Comparison of ENCODE assay signal across 9 cellular contexts in the genomic region with DNA sequence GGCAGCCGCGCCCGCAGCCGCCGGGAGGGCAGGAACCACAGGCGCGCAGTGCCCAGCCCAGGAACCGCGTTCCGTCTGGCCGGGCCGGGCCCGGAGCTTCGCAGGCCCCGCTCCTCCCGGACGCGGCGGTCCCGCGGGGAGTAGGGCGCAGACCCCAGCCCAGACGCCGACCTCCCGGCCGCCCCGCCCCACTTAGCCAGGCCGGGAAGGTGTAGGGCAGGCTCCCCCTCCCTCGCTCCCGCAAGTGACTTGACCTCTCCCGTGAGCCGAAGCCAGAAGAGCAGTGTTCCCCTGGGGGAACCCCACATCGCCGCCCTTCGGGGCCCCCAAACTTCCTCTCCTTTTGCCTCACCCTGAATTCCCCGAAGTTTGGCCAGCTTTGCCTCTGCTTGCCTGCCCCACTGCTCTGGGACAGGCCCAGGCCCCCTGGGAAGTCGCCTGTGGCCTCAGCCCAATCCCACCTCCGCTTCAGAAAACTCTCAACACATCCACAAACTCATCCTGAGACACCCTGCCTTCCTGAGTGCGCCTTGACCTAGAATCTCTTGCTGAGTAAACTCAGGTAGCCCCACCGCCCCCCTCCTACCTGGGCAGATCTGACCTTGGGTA. TPM values are rescaled to one million over a fixed set of nuclear protein-coding genes. Genes with fewer than 3 reads are reported as not detected.
DNase-seq lines count a peak whose midpoint lies in the region; TF ChIP-seq lines count a peak whose summit lies in the region.
"Had no signal": no experiment of that assay in that cellular context is flagged by ENCODE, and none has a peak within 500 bp of the region (broad histone marks: within the 10 kb centered on the region; RNA-seq: fewer than 3 reads in every experiment).

No MANE protein-coding gene starts in this region.

- peaks cover 51% of the 10 kb centered on the region for H3K27me3 ChIP-seq in HUES64 (ENCODE audit: insufficient read depth, low read length)

- H3K4me3 ChIP-seq in HUES64 (ENCODE audit: low read length) (peak overlapping the region; percentile 41), choroid plexus epithelial cell (ENCODE audit: low read depth, low read length) (peak overlapping the region; percentile 82)

- WGBS in HUES64: 4% methylated on average over 40 of the region's 40 CpGs

- H3K27ac ChIP-seq in HUES64 (ENCODE audit: low read depth, low read length): no peak overlapping the region

- TF ChIP-seq CTCF in GM10266 (IDR thresholded peaks at IDR 0.05; ENCODE audit: control insufficient read depth, insufficient read depth, low read depth, missing control alignments): no peak
- TF ChIP-seq CTCF in choroid plexus epithelial cell (conservative IDR thresholded peaks at IDR 0.05; ENCODE audit: low read depth, low read length): no peak
- TF ChIP-seq CTCF in progenitor cell of endocrine pancreas (IDR thresholded peaks at IDR 0.05; ENCODE audit: unreplicated experiment): no peak

- H3K36me3 ChIP-seq in HUES64 (ENCODE audit: insufficient read depth, low read length): no peaks in the 10 kb centered on the region

- H3K9ac ChIP-seq in HUES64 (ENCODE audit: low read depth, low read length): no peak overlapping the region

- DNase-seq in GM10266 (ENCODE audit: extremely low spot score) (peak; percentile 67), choroid plexus epithelial cell (ENCODE audit: low read depth) (no peak), progenitor cell of endocrine pancreas (ENCODE audit: low spot score, unreplicated experiment) (no peak), 8988T (no peak), NCI-H187 treated with DMSO at 0.1 percent for 48 hours (lab: John Stamatoyannopoulos, UW) (no peak), NCI-H226 (no peak)
- no peak for DNase-seq in NK-92 treated with Interleukin-12 subunit alpha and Interleukin-12 subunit beta, amount 100 ng/mL, for 24 hours (lab: John Stamatoyannopoulos, UW)
- DNase-seq: NCI-H2081 treated with DMSO at 0.1 percent for 48 hours had no signal

- peaks cover 18% of the 10 kb centered on the region for H3K4me1 Mint-ChIP-seq in progenitor cell of endocrine pancreas (ENCODE audit: low read depth)

- H3K4me3 Mint-ChIP-seq in progenitor cell of endocrine pancreas (ENCODE audit: low read depth): peak overlapping the region; percentile 75

- peaks cover 10% of the 10 kb centered on the region for H3K4me1 ChIP-seq in HUES64 (ENCODE audit: insufficient read depth, low read length)

- no peaks in the 10 kb centered on the region for H3K9me3 ChIP-seq in HUES64 (ENCODE audit: insufficient read depth, low read depth, low read length)

- H3K27me3 Mint-ChIP-seq in progenitor cell of endocrine pancreas: peaks cover 38% of the 10 kb centered on the region

- H3K9me3 Mint-ChIP-seq in progenitor cell of endocrine pancreas (ENCODE audit: low read depth): no peaks in the 10 kb centered on the region

- H3K36me3 Mint-ChIP-seq in progenitor cell of endocrine pancreas (ENCODE audit: insufficient read depth): no peaks in the 10 kb centered on the region

- H3K27ac Mint-ChIP-seq in progenitor cell of endocrine pancreas: peak overlapping the region; percentile 87

RNA-seq across cellular contexts. Expression of gene NOL4L, which starts 0.5 kb away (rescaled TPM):
- polyA plus RNA-seq in HUES64 (2013, experiment 1 of 2): 17.9 TPM
- 21.6 TPM for polyA plus RNA-seq in HUES64 (2013, experiment 2 of 2)
- total RNA-seq in progenitor cell of endocrine pancreas: 89.7 and 90.4 TPM in 2 replicates
